In the genomic region with DNA sequence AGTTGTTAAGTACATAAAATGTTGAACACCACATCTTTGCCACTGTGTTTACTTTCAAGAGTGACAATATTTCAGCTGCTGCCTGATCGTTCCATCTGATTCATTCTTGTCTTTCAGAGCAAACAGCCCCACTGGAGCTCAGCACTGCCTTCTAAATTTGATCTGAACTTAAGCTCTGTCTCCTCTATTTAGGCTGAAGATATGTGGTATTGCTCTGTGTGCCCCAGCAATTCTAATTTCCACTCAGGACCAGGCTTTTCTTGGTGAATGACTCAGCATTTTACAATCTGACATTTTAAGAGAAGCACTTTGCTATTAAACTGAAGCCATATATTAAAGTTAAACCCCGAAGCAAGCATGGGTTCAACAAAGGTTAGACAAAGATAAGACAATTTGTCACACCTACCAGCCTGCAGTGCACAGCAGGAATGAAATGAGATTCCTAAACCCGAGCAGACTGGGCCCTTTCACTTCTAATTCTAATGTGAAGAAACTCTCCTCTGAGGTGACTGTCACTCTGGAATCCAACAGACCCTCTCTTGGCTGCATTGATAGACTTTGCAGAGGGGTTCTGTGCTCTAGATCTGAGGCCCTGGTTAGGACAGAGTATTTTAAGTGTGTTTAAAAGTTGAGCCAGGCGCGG, we compare ENCODE assay signal across 9 cellular contexts. TPM values are rescaled to one million over a fixed set of nuclear protein-coding genes. Genes with fewer than 3 reads are reported as not detected.
DNase-seq lines count a peak whose midpoint lies in the region; ATAC-seq and TF ChIP-seq lines count a peak whose summit lies in the region.
"Had no signal": no experiment of that assay in that cellular context is flagged by ENCODE, and none has a peak within 500 bp of the region (broad histone marks: within the 10 kb centered on the region; RNA-seq: fewer than 3 reads in every experiment).

No MANE protein-coding gene starts in this region.

- H3K4me1 ChIP-seq in CD8-positive, alpha-beta T cell (ENCODE audit: insufficient read depth, low read length), result peaks cover 15% of the 10 kb centered on the region
- H3K4me1 ChIP-seq: Peyer's patch had no signal

- H3K4me1 Mint-ChIP-seq in activated naive CD8-positive, alpha-beta T cell treated with anti-CD3 and anti-CD28 coated beads, Interleukin-2, amount 50 U/mL, for 24 hours, result peaks cover 20% of the 10 kb centered on the region
- peaks cover 17% of the 10 kb centered on the region for H3K4me1 Mint-ChIP-seq in CD8-positive, alpha-beta T cell (ENCODE audit: low read depth)

- POLR2A ChIA-PET in CD8-positive, alpha-beta T cell (lab: Charles Lee), result no interaction called here

- intact Hi-C loops in CD8-positive, alpha-beta T cell (cut with DNase I, micrococcal nuclease), result no loop called here

- DNase-seq in ELF-1 (ENCODE audit: low read depth, low spot score) (peak; percentile 34), NCI-H146 (lab: John Stamatoyannopoulos, UW) (peak; percentile 52), cardiac fibroblast (ENCODE audit: low read depth in 2 of 2) (peak; percentile 29 to 30), myocyte (ENCODE audit: low read depth) (peak; percentile 51)
- DNase-seq in stimulated activated naive CD4-positive, alpha-beta T cell treated with Interleukin-2 at 50 U/mL for 16 hours (lab: John Stamatoyannopoulos, UW), result no peak
- no peak for DNase-seq in activated naive CD8-positive, alpha-beta T cell treated with anti-CD3 and anti-CD28 coated beads, Interleukin-2, amount 50 U/mL, for 24 hours
- no peak for DNase-seq in CD8-positive, alpha-beta T cell
- DNase-seq: Peyer's patch had no signal

- no peak overlapping the region for H3K4me3 Mint-ChIP-seq in activated naive CD8-positive, alpha-beta T cell treated with anti-CD3 and anti-CD28 coated beads, Interleukin-2, amount 50 U/mL, for 24 hours
- H3K4me3 Mint-ChIP-seq in CD8-positive, alpha-beta T cell, result no peak overlapping the region

- H3K36me3 ChIP-seq in CD8-positive, alpha-beta T cell (ENCODE audit: insufficient read depth, low read length), result no peaks in the 10 kb centered on the region
- H3K36me3 ChIP-seq: Peyer's patch had no signal

- H3K9me3 ChIP-seq in CD8-positive, alpha-beta T cell (ENCODE audit: low read length), result no peaks in the 10 kb centered on the region
- H3K9me3 ChIP-seq: Peyer's patch had no signal

- no peaks in the 10 kb centered on the region for H3K9me3 Mint-ChIP-seq in activated naive CD8-positive, alpha-beta T cell treated with anti-CD3 and anti-CD28 coated beads, Interleukin-2, amount 50 U/mL, for 24 hours
- no peaks in the 10 kb centered on the region for H3K9me3 Mint-ChIP-seq in CD8-positive, alpha-beta T cell

- H3K36me3 Mint-ChIP-seq in activated naive CD8-positive, alpha-beta T cell treated with anti-CD3 and anti-CD28 coated beads, Interleukin-2, amount 50 U/mL, for 24 hours (ENCODE audit: low read depth), result no peaks in the 10 kb centered on the region
- H3K36me3 Mint-ChIP-seq in CD8-positive, alpha-beta T cell, result peaks cover 2% of the 10 kb centered on the region

- TF ChIP-seq CTCF in cardiac fibroblast (IDR thresholded peaks at IDR 0.05; ENCODE audit: low read depth, low read length), result no peak
- no peak for TF ChIP-seq CTCF in CD8-positive, alpha-beta T cell (IDR thresholded peaks at IDR 0.05)

- no peaks in the 10 kb centered on the region for H3K27me3 Mint-ChIP-seq in activated naive CD8-positive, alpha-beta T cell treated with anti-CD3 and anti-CD28 coated beads, Interleukin-2, amount 50 U/mL, for 24 hours
- no peaks in the 10 kb centered on the region for H3K27me3 Mint-ChIP-seq in CD8-positive, alpha-beta T cell (ENCODE audit: low read depth)

- H3K27ac ChIP-seq in CD8-positive, alpha-beta T cell (ENCODE audit: low read depth, low read length), result no peak overlapping the region
- H3K27ac ChIP-seq: Peyer's patch had no signal

- H3K27me3 ChIP-seq in CD8-positive, alpha-beta T cell (ENCODE audit: insufficient read depth, low read length), result no peaks in the 10 kb centered on the region
- H3K27me3 ChIP-seq: Peyer's patch had no signal

- ATAC-seq in HG03565 (IDR thresholded peaks at IDR 0.05; ENCODE audit: unreplicated experiment), result no peak
- ATAC-seq in activated naive CD8-positive, alpha-beta T cell treated with anti-CD3 and anti-CD28 coated beads, Interleukin-2, amount 50 U/mL, for 24 hours, result no peak
- no peak for ATAC-seq in CD8-positive, alpha-beta T cell

- H3K27ac Mint-ChIP-seq in activated naive CD8-positive, alpha-beta T cell treated with anti-CD3 and anti-CD28 coated beads, Interleukin-2, amount 50 U/mL, for 24 hours, result no peak overlapping the region
- H3K27ac Mint-ChIP-seq in CD8-positive, alpha-beta T cell, result no peak overlapping the region

- no peak overlapping the region for H3K4me3 ChIP-seq in cardiac fibroblast (replicated peaks in 1 of 2; ENCODE audit: low read depth in 2 of 2, low read length in 2 of 2)
- H3K4me3 ChIP-seq in CD8-positive, alpha-beta T cell (ENCODE audit: low read depth, low read length), result no peak overlapping the region
- H3K4me3 ChIP-seq: Peyer's patch had no signal

- CTCF ChIA-PET in CD8-positive, alpha-beta T cell (lab: Charles Lee), result no interaction called here

RNA-seq across cellular contexts. Expression of a gene that starts 41.7 kb away (rescaled TPM):
- not detected in 2 replicates for total RNA-seq in myocyte
- not detected for polyA plus RNA-seq in myocyte (2012)
- not detected for total RNA-seq in CD8-positive, alpha-beta T cell
- total RNA-seq: Peyer's patch had no signal

Comparison
In these comparisons a context has a peak if more than half of its experiments do, and no peak if none do; other contexts are left out.
1. DNase-seq: peak in ELF-1 (single experiment), NCI-H146 (single experiment), cardiac fibroblast (2 of 2) and myocyte (single experiment); none in stimulated activated naive CD4-positive, alpha-beta T cell treated with Interleukin-2 at 50 U/mL for 16 hours (single experiment), activated naive CD8-positive, alpha-beta T cell treated with anti-CD3 and anti-CD28 coated beads, Interleukin-2, amount 50 U/mL, for 24 hours (single experiment) and CD8-positive, alpha-beta T cell (0 of 7).